Comparison of ENCODE assay signal across 12 cellular contexts in the genomic region with DNA sequence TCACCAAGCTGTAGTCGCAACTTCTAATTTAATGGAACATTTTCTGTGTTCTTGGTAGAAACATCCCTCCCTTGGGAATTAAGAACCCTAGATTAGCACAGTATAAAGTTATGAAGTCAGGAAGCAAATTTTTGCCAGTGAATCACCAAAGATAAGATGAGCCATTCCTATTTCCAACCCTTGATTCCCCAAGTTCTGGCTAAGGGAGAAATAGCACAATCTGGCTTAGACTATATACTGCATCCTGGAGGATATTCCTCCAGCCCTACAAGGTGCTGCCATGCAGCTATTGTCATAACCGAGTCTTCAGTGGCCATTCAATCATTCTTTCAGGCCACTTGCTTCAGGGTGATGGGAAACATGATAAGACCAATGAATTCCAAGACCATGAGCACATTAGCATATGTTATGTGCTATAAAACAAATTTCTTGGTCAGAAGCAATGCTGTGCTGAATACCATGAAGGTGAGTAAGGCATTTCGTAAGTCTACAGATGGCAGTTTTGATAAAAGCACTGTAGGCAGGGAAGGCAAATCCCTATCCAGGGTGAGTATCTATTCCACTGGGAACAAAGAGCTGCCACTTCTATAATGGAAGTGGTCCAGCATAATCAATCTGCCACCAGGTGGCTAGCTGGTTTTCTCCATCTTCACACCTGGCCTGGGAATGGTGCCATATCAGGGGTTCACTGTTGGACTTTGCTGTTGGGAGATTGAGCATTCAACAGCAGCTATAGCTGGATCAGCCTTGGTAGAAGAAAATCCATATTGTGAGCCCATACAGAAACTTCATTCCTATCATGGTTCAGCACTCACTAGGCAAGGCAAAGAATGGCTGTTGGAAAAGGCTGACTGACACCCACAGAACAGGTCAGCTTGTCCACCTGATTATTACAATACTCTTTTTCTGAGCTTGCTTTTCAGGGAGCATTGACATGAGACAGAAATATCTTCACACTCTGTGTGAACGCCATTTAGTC. TPM values are rescaled to one million over a fixed set of nuclear protein-coding genes. Genes with fewer than 3 reads are reported as not detected.
DNase-seq lines count a peak whose midpoint lies in the region; ATAC-seq, FAIRE-seq and TF ChIP-seq lines count a peak whose summit lies in the region.
"Had no signal": no experiment of that assay in that cellular context is flagged by ENCODE, and none has a peak within 500 bp of the region (broad histone marks: within the 10 kb centered on the region; RNA-seq: fewer than 3 reads in every experiment).

No MANE protein-coding gene starts in this region.

- H4K8ac ChIP-seq in IMR-90 (ENCODE audit: low read depth in 2 of 2, low read length in 2 of 2) = peak overlapping the region in 1 of 2 experiments; percentile 69; a peak in 2 of 4 replicates

- peaks cover 11% of the 10 kb centered on the region for H3K27me3 Mint-ChIP-seq in astrocyte (ENCODE audit: low read depth, unreplicated experiment)

- TF ChIP-seq RAD21 in IMR-90 (IDR thresholded peaks at IDR 0.05; ENCODE audit: low read length) = no peak

- H3K27me3 ChIP-seq in IMR-90 (ENCODE audit: control insufficient read depth, insufficient read depth, low read length) = peaks cover 11% of the 10 kb centered on the region
- H3K27me3 ChIP-seq in astrocyte (ENCODE audit: insufficient read depth, low read length) = no peaks in the 10 kb centered on the region
- no peaks in the 10 kb centered on the region for H3K27me3 ChIP-seq in keratinocyte (ENCODE audit: control insufficient read depth, extremely low read depth, insufficient read depth, low read length)

- POLR2A ChIA-PET in IMR-90 (lab: Charles Lee; ENCODE audit: unreplicated experiment) (no interaction called here), HEK293T (lab: Yijun Ruan, JAX) (interaction anchor here (1.0 kb wide), 1 partner anchor 20 kb away, joined by 3 read pairs; the partner anchor contains the start of gene ARL15)

- peak overlapping the region; percentile 60 for H2AFZ ChIP-seq in IMR-90 (replicated peaks; ENCODE audit: low read length, poor library complexity)
- no peak overlapping the region for H2AFZ ChIP-seq in astrocyte (ENCODE audit: low read depth, low read length)
- H2AFZ ChIP-seq in keratinocyte (ENCODE audit: control insufficient read depth, low read length) = no peak overlapping the region

- H3K4me3 Mint-ChIP-seq in astrocyte (ENCODE audit: unreplicated experiment) = no peak overlapping the region

- peak; percentile 91 for ATAC-seq in IMR-90 (ENCODE audit: low read depth)
- ATAC-seq in HG02852 (IDR thresholded peaks at IDR 0.05; ENCODE audit: unreplicated experiment) = no peak

- no peak for TF ChIP-seq CTCF in IMR-90 (conservative IDR thresholded peaks at IDR 0.05; ENCODE audit: low read depth, low read length)
- no peak for TF ChIP-seq CTCF in astrocyte (IDR thresholded peaks at IDR 0.05; ENCODE audit: insufficient read depth, low read depth, low read length)
- TF ChIP-seq CTCF in keratinocyte (optimal IDR thresholded peaks at IDR 0.05 in 1 of 3, IDR thresholded peaks at IDR 0.05 in 1 of 3, conservative IDR thresholded peaks at IDR 0.05 in 1 of 3; ENCODE audit: extremely low read depth in 1 of 3, insufficient read depth in 2 of 3, low read length in 3 of 3) = peak in 1 of 3 experiments; percentile 36

- H3K4me3 ChIP-seq in IMR-90 (ENCODE audit: insufficient read depth, low read depth, low read length) = no peak overlapping the region
- H3K4me3 ChIP-seq in astrocyte (ENCODE audit: insufficient read depth, low read depth, low read length) = no peak overlapping the region
- H3K4me3 ChIP-seq in keratinocyte (ENCODE audit: control insufficient read depth in 2 of 3, extremely low read depth in 1 of 3, insufficient read depth in 2 of 3, low read depth in 1 of 3, low read length in 3 of 3) = no peak overlapping the region

- dilution Hi-C loops in IMR-90 (cut with HindIII; ENCODE audit: low sequenced_read_pairs, unreplicated experiment) (no loop called here), keratinocyte (cut with MboI; ENCODE audit: extremely low pct_ligation_motif_present, low sequenced_read_pairs) (no loop called here)

- peak overlapping the region; percentile 86 for H2BK20ac ChIP-seq in IMR-90 (ENCODE audit: low read depth, low read length)

- H3K9me3 ChIP-seq in IMR-90 (ENCODE audit: control insufficient read depth, insufficient read depth, low read length) = no peaks in the 10 kb centered on the region
- no peaks in the 10 kb centered on the region for H3K9me3 ChIP-seq in astrocyte (ENCODE audit: insufficient read depth, low read depth, low read length)
- H3K9me3 ChIP-seq in keratinocyte (ENCODE audit: control insufficient read depth, low read depth, low read length) = no peaks in the 10 kb centered on the region

- peak overlapping the region; percentile 88; the same call in 2 of the 3 replicates for H2BK15ac ChIP-seq in IMR-90 (ENCODE audit: low read depth, low read length)

- no peak overlapping the region for H3K9ac ChIP-seq in IMR-90 (ENCODE audit: low read depth, low read length)
- H3K9ac ChIP-seq in astrocyte (ENCODE audit: low read length) = peak overlapping the region; percentile 34
- no peak overlapping the region for H3K9ac ChIP-seq in keratinocyte (ENCODE audit: control insufficient read depth, extremely low read depth, insufficient read depth, low read length)

- TF ChIP-seq POLR2A in IMR-90 (IDR thresholded peaks at IDR 0.05; ENCODE audit: low read depth, low read length) = no peak

- peak overlapping the region; percentile 83 for H2BK5ac ChIP-seq in IMR-90 (ENCODE audit: low read depth, low read length, poor library complexity, severe bottlenecking)

- peaks cover 13% of the 10 kb centered on the region for H3K9me1 ChIP-seq in IMR-90 (ENCODE audit: insufficient read depth, low read length)
- H3K9me1 ChIP-seq in keratinocyte (ENCODE audit: control insufficient read depth, extremely low read depth, insufficient read depth, low read length) = no peaks in the 10 kb centered on the region

- H3K79me2 ChIP-seq in astrocyte (ENCODE audit: insufficient read depth, low read length) (no peaks in the 10 kb centered on the region), keratinocyte (ENCODE audit: control insufficient read depth, insufficient read depth, low read length) (no peaks in the 10 kb centered on the region)

- CTCF ChIA-PET in IMR-90 (lab: Yijun Ruan, JAX) = no interaction called here
- CTCF ChIA-PET in HEK293T (lab: Yijun Ruan, JAX) = no interaction called here

- intact Hi-C loops in IMR-90 (cut with micrococcal nuclease) = no loop called here

- H3K4ac ChIP-seq in IMR-90 (ENCODE audit: low read depth, low read length) = peak overlapping the region; percentile 85

- no peaks in the 10 kb centered on the region for H4K20me1 ChIP-seq in IMR-90 (ENCODE audit: insufficient read depth, low read length)
- no peaks in the 10 kb centered on the region for H4K20me1 ChIP-seq in astrocyte (ENCODE audit: insufficient read depth, low read length)
- H4K20me1 ChIP-seq in keratinocyte (ENCODE audit: control insufficient read depth, extremely low read depth, insufficient read depth, low read length) = no peaks in the 10 kb centered on the region

- no peaks in the 10 kb centered on the region for H3K36me3 ChIP-seq in IMR-90 (ENCODE audit: control insufficient read depth, insufficient read depth, low read length)
- no peaks in the 10 kb centered on the region for H3K36me3 ChIP-seq in astrocyte (ENCODE audit: insufficient read depth, low read length)
- H3K36me3 ChIP-seq in keratinocyte (ENCODE audit: control insufficient read depth in 2 of 2, extremely low read depth in 1 of 2, insufficient read depth in 2 of 2, low read length in 2 of 2) = no peaks in the 10 kb centered on the region

- BruUV-seq in IMR-90 (replicated peaks; lab: Mats Ljungman, UMichigan) = no TSS peak

- H2BK120ac ChIP-seq in IMR-90 (ENCODE audit: low read depth, low read length) = peak overlapping the region; percentile 87

- no peak overlapping the region for H2AK9ac ChIP-seq in IMR-90 (replicated peaks; ENCODE audit: low read depth, low read length, poor library complexity)

- peak overlapping the region; percentile 43 for H3K23ac ChIP-seq in IMR-90 (ENCODE audit: low read depth, low read length)

- peak overlapping the region; percentile 67; the same call in 1 of the 2 replicates for H3K27ac ChIP-seq in IMR-90 (ENCODE audit: insufficient read depth, low read length)
- H3K27ac ChIP-seq in astrocyte (ENCODE audit: low read depth, low read length) = peak overlapping the region; percentile 76
- peak overlapping the region; percentile 33 for H3K27ac ChIP-seq in keratinocyte (ENCODE audit: control insufficient read depth, insufficient read depth, low read length)

- H3K27ac Mint-ChIP-seq in astrocyte (ENCODE audit: unreplicated experiment) = peak overlapping the region; percentile 78

- DNase-seq in AG20443 (ENCODE audit: low spot score) (peak; percentile 58), IMR-90 (peak; percentile 96), astrocyte (ENCODE audit: low read depth) (peak; percentile 99), keratinocyte (ENCODE audit: low read depth, low spot score) (peak; percentile 77), HEK293T (ENCODE audit: extremely low spot score) (no peak), NOMO-1 treated with dmso at 0.1 percent for 144 hours (lab: John Stamatoyannopoulos, UW; ENCODE audit: unreplicated experiment) (no peak)
- no peak for DNase-seq in activated CD4-positive, CD25-positive, alpha-beta regulatory T cell treated with anti-CD3 and anti-CD28 coated beads, Interleukin-2, amount 50 U/mL, for 72 hours
- DNase-seq: activated CD8-positive, alpha-beta memory T cell treated with anti-CD3 and anti-CD28 coated beads for 24 hours; central memory CD4-positive, alpha-beta T cell; NCI-H1048 had no signal

- peak overlapping the region; percentile 76 for H2AK5ac ChIP-seq in IMR-90 (ENCODE audit: low read depth, low read length)

- H3K79me1 ChIP-seq in IMR-90 (ENCODE audit: low read depth in 1 of 2, low read length in 2 of 2) = no peaks in the 10 kb centered on the region

- 100% methylated on average over 1 of the region's 4 CpGs; no CpG with 5 or more reads in 1 of the 2 experiments for WGBS in IMR-90 (ENCODE audit: extremely low coverage in 2 of 2, insufficient read length in 1 of 2), 2 experiments

- peak overlapping the region; percentile 25; the same call in 1 of the 2 replicates for H3K56ac ChIP-seq in IMR-90 (ENCODE audit: extremely low read depth, insufficient read depth, low read length)

- in situ Hi-C loops in IMR-90 (cut with MboI; ENCODE audit: low sequenced_read_pairs) = no loop called here

- H4K91ac ChIP-seq in IMR-90 (ENCODE audit: insufficient read depth, low read depth, low read length) = peak overlapping the region; percentile 57

- H3K4me1 Mint-ChIP-seq in astrocyte (ENCODE audit: low read depth, unreplicated experiment) = peaks cover 5% of the 10 kb centered on the region

- peak overlapping the region; percentile 34; the same call in 1 of the 2 replicates for H4K5ac ChIP-seq in IMR-90 (ENCODE audit: low read depth, low read length)

- peaks cover 2% of the 10 kb centered on the region for H3K36me3 Mint-ChIP-seq in astrocyte (ENCODE audit: low read depth, unreplicated experiment)

- H3K18ac ChIP-seq in IMR-90 (ENCODE audit: low read depth, low read length) = peak overlapping the region; percentile 75

- peaks cover 9% of the 10 kb centered on the region for H3K4me1 ChIP-seq in IMR-90 (ENCODE audit: control insufficient read depth, insufficient read depth, low read length)
- peaks cover 19% of the 10 kb centered on the region for H3K4me1 ChIP-seq in astrocyte (ENCODE audit: insufficient read depth, low read length)
- H3K4me1 ChIP-seq in keratinocyte (ENCODE audit: control insufficient read depth, extremely low read depth, insufficient read depth, low read length) = peaks cover 17% of the 10 kb centered on the region

- FAIRE-seq in astrocyte (lab: Jason Lieb, UNC) (peak; percentile 100), keratinocyte (lab: Jason Lieb, UNC) (peak; percentile 96)
- FAIRE-seq: G401.6 had no signal

- peaks cover 2% of the 10 kb centered on the region for H3K9me3 Mint-ChIP-seq in astrocyte (ENCODE audit: unreplicated experiment)

- peak overlapping the region; percentile 41 for H3K14ac ChIP-seq in IMR-90 (replicated peaks; ENCODE audit: low read depth, low read length)

- H3K4me2 ChIP-seq in IMR-90 (ENCODE audit: low read depth, low read length) (peak overlapping the region; percentile 58), astrocyte (ENCODE audit: low read length) (peak overlapping the region; percentile 54), keratinocyte (ENCODE audit: control insufficient read depth, extremely low read depth, insufficient read depth, low read depth, low read length) (peak overlapping the region; percentile 22)

RNA-seq across cellular contexts. Expression of gene ARL15, which starts 19.6 kb away (rescaled TPM):
- total RNA-seq in IMR-90 (2012; rRNA removed) (19.2 TPM in 2 replicates), astrocyte (29.1 and 30.3 TPM in 2 replicates)
- polyA plus RNA-seq in IMR-90 (2012; rRNA removed) (6.6 and 7.3 TPM in 2 replicates), keratinocyte (17.1 to 24.7 TPM (median 19.7 TPM) in 3 replicates)
- 2.2 and 4.1 TPM in 2 replicates for polyA plus RNA-seq in IMR-90 (2012; cell fraction: cytosol; rRNA removed)
- 1.4 and 5.5 TPM in 2 replicates for polyA plus RNA-seq in IMR-90 (2012; cell fraction: nucleus; rRNA removed; ENCODE audit: low replicate concordance)
- 1.9 TPM for polyA plus RNA-seq in keratinocyte (2011; ENCODE audit: low read depth)
- polyA plus RNA-seq in keratinocyte (2011; cell fraction: cytosol; rRNA removed) = 13.7 and 17.9 TPM in 2 replicates
- 12.2 and 15.1 TPM in 2 replicates for polyA plus RNA-seq in keratinocyte (2011; cell fraction: nucleus; rRNA removed)
- 8.2 and 16.0 TPM in 2 replicates for polyA plus RNA-seq in keratinocyte (2012; ENCODE audit: low replicate concordance)
- polyA minus RNA-seq in keratinocyte = 20.1 to 59.1 TPM (median 50.1 TPM) in 3 replicates
- 10.7 TPM for polyA minus RNA-seq in keratinocyte (2011; cell fraction: cytosol; rRNA and poly(A)+ RNA removed)
- 43.6 and 84.3 TPM in 2 replicates for polyA minus RNA-seq in keratinocyte (2011; cell fraction: nucleus; rRNA and poly(A)+ RNA removed)

Comparison
In these comparisons a context has a peak if more than half of its experiments do, and no peak if none do; other contexts are left out.
1. DNase-seq: peak in AG20443 (single experiment), IMR-90 (single experiment), astrocyte (single experiment) and keratinocyte (single experiment); none in HEK293T (single experiment), activated CD4-positive, CD25-positive, alpha-beta regulatory T cell treated with anti-CD3 and anti-CD28 coated beads, Interleukin-2, amount 50 U/mL, for 72 hours (single experiment) and NOMO-1 treated with dmso at 0.1 percent for 144 hours (single experiment).
2. Peak in every context shown above with its lines, with median percentiles within 50 percentile points of each other: H3K27ac ChIP-seq and H3K4me2 ChIP-seq.